Comparison of ENCODE assay signal across 19 cellular contexts in genomic region chr9:8802242-8802641, GRCh38.
A peak's percentile ranks its signal among the peaks of the same experiment; 100 is the strongest.
DNase-seq lines count a peak whose midpoint lies in the region; ATAC-seq, FAIRE-seq and TF ChIP-seq lines count a peak whose summit lies in the region.
"Had no signal": no experiment of that assay in that cellular context is flagged by ENCODE, and none has a peak within 500 bp of the region (broad histone marks: within the 10 kb centered on the region; RNA-seq: fewer than 3 reads in every experiment).

No MANE protein-coding gene starts in this region.

- intact Hi-C loops in left colon (cut with DNase I, micrococcal nuclease) (no loop called here), thyroid gland (cut with DNase I) (no loop called here)

- in situ Hi-C loops in HAP-1 (cut with MboI; ENCODE audit: low sequenced_read_pairs), result no loop called here

- H3K9me3 ChIP-seq in HAP-1 (no peaks in the 10 kb centered on the region), osteoblast (ENCODE audit: low read depth, low read length) (no peaks in the 10 kb centered on the region), thyroid gland (no peaks in the 10 kb centered on the region)

- H3K27ac ChIP-seq in osteoblast (ENCODE audit: low read depth, low read length) (no peak overlapping the region), thyroid gland (no peak overlapping the region)

- no peak overlapping the region for H3K4me2 ChIP-seq in osteoblast (ENCODE audit: insufficient read depth, low read length)

- DNase-seq in HAP-1 (ENCODE audit: low spot score in 2 of 2) (peak; percentile 44 to 72), bronchial epithelial cell (ENCODE audit: low read depth) (no peak), left colon (peak in 1 of 2 donors; percentile 34), osteoblast (ENCODE audit: insufficient read length, low spot score, missing footprints) (no peak), SKM-1 (lab: John Stamatoyannopoulos, UW; ENCODE audit: unreplicated experiment) (no peak), GDM1 (lab: John Stamatoyannopoulos, UW) (no peak), globus pallidus (ENCODE audit: low spot score) (no peak), thyroid gland (no peak)
- DNase-seq: C1 segment of cervical spinal cord; Calu3; CD4-positive, alpha-beta T cell; DMS 273 treated with DMSO at 0.1 percent for 48 hours had no signal

- 92 to 94% methylated on average over 4 of the region's 4 CpGs for WGBS in thyroid gland, 2 donors

- H3K27me3 ChIP-seq in HAP-1 (ENCODE audit: low read depth) (no peaks in the 10 kb centered on the region), bronchial epithelial cell (ENCODE audit: control insufficient read depth, insufficient read depth, low read length) (no peaks in the 10 kb centered on the region), osteoblast (ENCODE audit: insufficient read depth, low read length) (no peaks in the 10 kb centered on the region), thyroid gland (no peaks in the 10 kb centered on the region)

- peaks cover 37% of the 10 kb centered on the region for H3K4me1 ChIP-seq in HAP-1
- H3K4me1 ChIP-seq in osteoblast (ENCODE audit: insufficient read depth, low read length), result no peaks in the 10 kb centered on the region
- no peaks in the 10 kb centered on the region for H3K4me1 ChIP-seq in thyroid gland

- no peaks in the 10 kb centered on the region for H4K20me1 ChIP-seq in osteoblast (ENCODE audit: insufficient read depth, low read length)

- TF ChIP-seq POLR2A in thyroid gland (IDR thresholded peaks at IDR 0.05), result no peak

- TF ChIP-seq CTCF in bronchial epithelial cell (IDR thresholded peaks at IDR 0.05; ENCODE audit: insufficient read depth, low read length, severe bottlenecking), result no peak
- TF ChIP-seq CTCF in osteoblast (IDR thresholded peaks at IDR 0.05; ENCODE audit: extremely low read depth, low read depth, low read length), result no peak
- TF ChIP-seq CTCF in thyroid gland (IDR thresholded peaks at IDR 0.05), result no peak

- ATAC-seq in left colon, result peak; percentile 87
- ATAC-seq: HCT116, HepG2 had no signal

- peak overlapping the region; percentile 57 for H2AFZ ChIP-seq in osteoblast (ENCODE audit: low read length)

- no peaks in the 10 kb centered on the region for H3K36me3 ChIP-seq in HAP-1 (replicated peaks)
- H3K36me3 ChIP-seq in bronchial epithelial cell (ENCODE audit: control insufficient read depth, insufficient read depth, low read length), result no peaks in the 10 kb centered on the region
- no peaks in the 10 kb centered on the region for H3K36me3 ChIP-seq in osteoblast (ENCODE audit: insufficient read depth, low read length)
- no peaks in the 10 kb centered on the region for H3K36me3 ChIP-seq in thyroid gland

- H3K79me2 ChIP-seq in osteoblast (ENCODE audit: insufficient read depth, low read length), result no peaks in the 10 kb centered on the region

- H3K4me3 ChIP-seq in HAP-1 (no peak overlapping the region), bronchial epithelial cell (ENCODE audit: low read depth, low read length) (no peak overlapping the region), osteoblast (ENCODE audit: insufficient read depth, low read length) (no peak overlapping the region), thyroid gland (replicated peaks in 1 of 3) (no peak overlapping the region)

- peak; percentile 88 for FAIRE-seq in bronchial epithelial cell (lab: Jason Lieb, UNC)
- FAIRE-seq: A204.1, G401.6, GM12892, GM19239, HepG2, HTR-8/SVneo had no signal

Comparison
In these comparisons a context has a peak if more than half of its experiments do, and no peak if none do; other contexts are left out.
1. DNase-seq: peak in HAP-1 (2 of 2); none in bronchial epithelial cell (single experiment), osteoblast (single experiment), SKM-1 (single experiment), GDM1 (single experiment), globus pallidus (single experiment) and thyroid gland (0 of 2).